1 cellular context compared by ENCODE assay signal in the genomic region with DNA sequence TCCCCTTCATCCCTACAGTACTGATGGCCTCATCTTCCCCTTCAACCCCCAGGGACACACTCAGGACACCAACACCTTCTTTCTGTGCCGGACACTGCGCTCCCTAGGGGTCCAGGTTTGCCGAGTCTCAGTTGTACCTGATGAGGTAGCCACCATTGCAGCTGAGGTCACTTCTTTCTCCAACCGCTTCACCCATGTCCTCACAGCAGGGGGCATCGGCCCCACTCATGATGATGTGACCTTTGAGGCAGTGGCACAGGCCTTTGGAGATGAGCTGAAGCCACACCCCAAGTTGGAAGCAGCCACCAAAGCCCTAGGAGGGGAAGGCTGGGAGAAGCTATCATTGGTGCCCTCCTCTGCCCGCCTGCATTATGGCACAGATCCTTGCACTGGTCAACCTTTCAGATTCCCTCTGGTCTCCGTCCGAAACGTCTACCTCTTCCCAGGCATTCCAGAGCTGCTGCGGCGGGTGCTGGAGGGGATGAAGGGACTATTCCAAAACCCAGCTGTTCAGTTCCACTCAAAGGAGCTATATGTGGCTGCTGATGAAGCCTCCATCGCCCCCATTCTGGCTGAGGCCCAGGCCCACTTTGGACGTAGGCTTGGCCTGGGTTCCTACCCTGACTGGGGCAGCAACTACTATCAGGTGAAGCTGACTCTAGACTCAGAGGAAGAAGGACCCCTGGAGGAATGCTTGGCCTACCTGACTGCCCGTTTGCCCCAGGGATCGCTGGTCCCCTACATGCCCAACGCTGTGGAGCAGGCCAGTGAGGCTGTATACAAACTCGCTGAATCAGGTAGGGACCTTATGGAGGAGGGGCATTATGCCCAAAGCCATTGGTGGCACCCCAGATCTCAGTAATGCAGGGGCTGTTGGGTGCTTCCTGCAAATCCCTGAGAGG.
TF ChIP-seq lines count a peak whose summit lies in the region.

No MANE protein-coding gene starts in this region.

TF ChIP-seq in HCT116, 20 proteins besides CTCF, POLR2A, EP300 and RAD21 (continued from another document):
- TF ChIP-seq ELF1 (IDR thresholded peaks at IDR 0.05; ENCODE audit: borderline replicate concordance, low read depth) (no peak), ZBTB33 (IDR thresholded peaks at IDR 0.05; ENCODE audit: extremely low read depth, insufficient replicate concordance, low read length) (no peak), SP1 (IDR thresholded peaks at IDR 0.05; ENCODE audit: low read depth) (no peak), CBX3 (IDR thresholded peaks at IDR 0.05; ENCODE audit: low read depth) (no peak), EZH2 (IDR thresholded peaks at IDR 0.05) (no peak), ZNF274 (IDR thresholded peaks at IDR 0.05; ENCODE audit: low read depth, low read length) (no peak), EGR1 (IDR thresholded peaks at IDR 0.05; ENCODE audit: low read depth) (no peak), ZFX (IDR thresholded peaks at IDR 0.05) (no peak)
- TF ChIP-seq, protein P1, sequence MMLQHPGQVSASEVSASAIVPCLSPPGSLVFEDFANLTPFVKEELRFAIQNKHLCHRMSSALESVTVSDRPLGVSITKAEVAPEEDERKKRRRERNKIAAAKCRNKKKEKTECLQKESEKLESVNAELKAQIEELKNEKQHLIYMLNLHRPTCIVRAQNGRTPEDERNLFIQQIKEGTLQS (IDR thresholded peaks at IDR 0.05), result no peak
